Comparison of ENCODE assay signal across 1 cellular context in genomic region chr18:13612111-13612997, GRCh38.
TF ChIP-seq lines count a peak whose summit lies in the region.

No MANE protein-coding gene starts in this region.

TF ChIP-seq in HepG2, 621 proteins besides CTCF, POLR2A, EP300 and RAD21 (continued from another document):
- TF ChIP-seq ZNF142 (CRISPR knock-in tag; IDR thresholded peaks at IDR 0.05) (no peak), TRIM24 (CRISPR knock-in tag; IDR thresholded peaks at IDR 0.05) (no peak), ZFP1 (CRISPR knock-in tag; IDR thresholded peaks at IDR 0.05) (no peak), MTF2 (CRISPR knock-in tag; IDR thresholded peaks at IDR 0.05; ENCODE audit: borderline replicate concordance) (no peak), ZNF660 (CRISPR knock-in tag; IDR thresholded peaks at IDR 0.05; ENCODE audit: borderline replicate concordance, low read depth) (no peak), RORA (CRISPR knock-in tag; IDR thresholded peaks at IDR 0.05) (no peak), ZNF883 (CRISPR knock-in tag; IDR thresholded peaks at IDR 0.05; ENCODE audit: not compliant biosample characterization) (no peak)
TF ChIP-seq in HepG2: peak in this region for 0.
